ENCODE assay signal across 37 cellular contexts in genomic region chr12:48237048-48237630, GRCh38. TPM values are rescaled to one million over a fixed set of nuclear protein-coding genes. Genes with fewer than 3 reads are reported as not detected.
"Had no signal": no experiment of that assay in that cellular context is flagged by ENCODE, and none has a peak within 500 bp of the region (broad histone marks: within the 10 kb centered on the region; RNA-seq: fewer than 3 reads in every experiment).

No MANE protein-coding gene starts in this region.

- H3K36me3 ChIP-seq: esophagus muscularis mucosa, gastrocnemius medialis, thyroid gland, upper lobe of right lung, WERI-Rb-1 had no signal

- H3K4me1 Mint-ChIP-seq: activated naive CD8-positive, alpha-beta T cell treated with anti-CD3 and anti-CD28 coated beads, Interleukin-2, amount 10 ng/mL, durations not matched to agents 7 days and 5 days; naive thymus-derived CD4-positive, alpha-beta T cell; stimulated activated memory B cell treated with anti-CD40 and anti-IgM and Interleukin-4, amounts not matched to agents 10 μg/mL and 1 μg/mL and 100 μg/mL, for 72 hours; stimulated activated naive CD8-positive, alpha-beta T cell treated with anti-CD3 and anti-CD28 coated beads, Interleukin-15, amount 100 ng/mL, for 72 hours had no signal

- H3K27me3 ChIP-seq: esophagus muscularis mucosa, gastrocnemius medialis, thyroid gland, upper lobe of right lung had no signal

- H3K4me3 Mint-ChIP-seq: activated naive CD8-positive, alpha-beta T cell treated with anti-CD3 and anti-CD28 coated beads, Interleukin-2, amount 10 ng/mL, durations not matched to agents 7 days and 5 days; naive thymus-derived CD4-positive, alpha-beta T cell; stimulated activated memory B cell treated with anti-CD40 and anti-IgM and Interleukin-4, amounts not matched to agents 10 μg/mL and 1 μg/mL and 100 μg/mL, for 72 hours; stimulated activated naive CD8-positive, alpha-beta T cell treated with anti-CD3 and anti-CD28 coated beads, Interleukin-15, amount 100 ng/mL, for 72 hours; T-helper 2 cell treated with Interferon-gamma antibody and Interleukin-4, amounts not matched to agents 5 μg/mL and 100 μg/mL, for 36 hours had no signal

- H3K36me3 Mint-ChIP-seq: stimulated activated memory B cell treated with anti-CD40 and anti-IgM and Interleukin-4, amounts not matched to agents 10 μg/mL and 1 μg/mL and 100 μg/mL, for 72 hours had no signal

- H3K9me3 ChIP-seq: gastrocnemius medialis, thyroid gland had no signal

- H3K4me1 ChIP-seq: esophagus muscularis mucosa, gastrocnemius medialis, upper lobe of right lung had no signal

- H3K9me3 Mint-ChIP-seq: T-helper 2 cell treated with Interferon-gamma antibody and Interleukin-4, amounts not matched to agents 5 μg/mL and 100 μg/mL, for 36 hours had no signal

- H3K27ac ChIP-seq: esophagus muscularis mucosa, gastrocnemius medialis, thyroid gland, upper lobe of right lung, WERI-Rb-1 had no signal

- ATAC-seq: activated CD4-positive, CD25-positive, alpha-beta regulatory T cell treated with anti-CD3 and anti-CD28 coated beads, Interleukin-2, amount 50 U/mL, for 24 hours; gastrocnemius medialis; left cardiac atrium; naive thymus-derived CD4-positive, alpha-beta T cell; sciatic nerve; stimulated activated memory B cell treated with anti-CD40 and anti-IgM and Interleukin-4, amounts not matched to agents 10 μg/mL and 1 μg/mL and 100 μg/mL, for 72 hours; stimulated activated naive CD8-positive, alpha-beta T cell treated with anti-CD3 and anti-CD28 coated beads, Interleukin-15, amount 100 ng/mL, for 72 hours; upper lobe of right lung had no signal

- H3K4me3 ChIP-seq: esophagus muscularis mucosa, gastrocnemius medialis, thyroid gland, upper lobe of right lung had no signal

- DNase-seq: activated CD4-positive, alpha-beta T cell treated with anti-CD3 and anti-CD28 coated beads for 48 hours; activated CD4-positive, alpha-beta T cell treated with anti-CD3 and anti-CD28 coated beads, Interleukin-2, amount 50 U/mL, for 48 hours; activated CD8-positive, alpha-beta memory T cell treated with anti-CD3 and anti-CD28 coated beads for 24 hours; activated effector memory CD4-positive, alpha-beta T cell treated with Interleukin-2 at 50 U/mL for 16 hours; activated naive CD4-positive, alpha-beta T cell treated with Interleukin-2 at 50 U/mL for 16 hours; activated naive CD8-positive, alpha-beta T cell treated with anti-CD3 and anti-CD28 coated beads, Interleukin-2, amount 10 ng/mL, durations not matched to agents 7 days and 5 days; amygdala; central memory CD4-positive, alpha-beta T cell; dermis blood vessel endothelial cell; effector CD4-positive, alpha-beta T cell; gastrocnemius medialis; glutamatergic neuron; hippocampal formation; left cardiac atrium; mammary epithelial cell; midbrain; naive thymus-derived CD4-positive, alpha-beta T cell; posterior cingulate gyrus; small intestine; stimulated activated CD4-positive, alpha-beta T cell treated with anti-CD3 and anti-CD28 coated beads, Interleukin-1b, Interleukin-23, amount 100 ng/mL, for 48 hours; stimulated activated CD4-positive, alpha-beta T cell treated with anti-CD3 and anti-CD28 coated beads, Interleukin-4, amount 100 ng/mL, for 4 hours; stimulated activated CD8-positive, alpha-beta memory T cell treated with anti-CD3 and anti-CD28 coated beads, Interleukin-4, amount 100 ng/mL, for 48 hours; stimulated activated naive CD8-positive, alpha-beta T cell treated with anti-CD3 and anti-CD28 coated beads, Interleukin-15, amount 100 ng/mL, for 72 hours; substantia nigra; T-helper 1 cell; upper lobe of right lung; WERI-Rb-1 had no signal

- H3K27me3 Mint-ChIP-seq: stimulated activated naive CD8-positive, alpha-beta T cell treated with anti-CD3 and anti-CD28 coated beads, Interleukin-15, amount 100 ng/mL, for 72 hours had no signal

- FAIRE-seq: keratinocyte, small intestine had no signal

- H3K27ac Mint-ChIP-seq: activated naive CD8-positive, alpha-beta T cell treated with anti-CD3 and anti-CD28 coated beads, Interleukin-2, amount 10 ng/mL, durations not matched to agents 7 days and 5 days; stimulated activated memory B cell treated with anti-CD40 and anti-IgM and Interleukin-4, amounts not matched to agents 10 μg/mL and 1 μg/mL and 100 μg/mL, for 72 hours; T-helper 2 cell treated with Interferon-gamma antibody and Interleukin-4, amounts not matched to agents 5 μg/mL and 100 μg/mL, for 36 hours had no signal

RNA-seq across cellular contexts. Expression of gene OR10AD1, which starts 34.0 kb away (rescaled TPM):
- total RNA-seq: activated naive CD8-positive, alpha-beta T cell treated with anti-CD3 and anti-CD28 coated beads, Interleukin-2, amount 10 ng/mL, durations not matched to agents 7 days and 5 days; dermis blood vessel endothelial cell; esophagus muscularis mucosa; gastrocnemius medialis; left cardiac atrium; liver; mammary epithelial cell; naive thymus-derived CD4-positive, alpha-beta T cell; osteoblast; sciatic nerve; thyroid gland; upper lobe of right lung had no signal
- polyA plus RNA-seq: keratinocyte; liver; mammary epithelial cell; naive thymus-derived CD4-positive, alpha-beta T cell; neural cell; small intestine had no signal

RNA-seq across cellular contexts. Expression of gene CCDC184, which starts 53.7 kb away (rescaled TPM):
- total RNA-seq: dermis blood vessel endothelial cell had no signal
